10 cellular contexts compared by ENCODE assay signal in genomic region chr1:1846386-1846918, GRCh38. TPM values are rescaled to one million over a fixed set of nuclear protein-coding genes. Genes with fewer than 3 reads are reported as not detected.
DNase-seq lines count a peak whose midpoint lies in the region; ATAC-seq and TF ChIP-seq lines count a peak whose summit lies in the region.
"Had no signal": no experiment of that assay in that cellular context is flagged by ENCODE, and none has a peak within 500 bp of the region (broad histone marks: within the 10 kb centered on the region; RNA-seq: fewer than 3 reads in every experiment).

No MANE protein-coding gene starts in this region.

- no peak overlapping the region for H3K4me3 ChIP-seq in osteoblast (ENCODE audit: insufficient read depth, low read length)
- no peak overlapping the region for H3K4me3 ChIP-seq in tibial nerve
- H3K4me3 ChIP-seq: HAP-1 had no signal

- peaks cover 97% of the 10 kb centered on the region for H3K79me2 ChIP-seq in osteoblast (ENCODE audit: insufficient read depth, low read length)

- no peak overlapping the region for H3K4me3 Mint-ChIP-seq in stimulated activated naive CD8-positive, alpha-beta T cell treated with anti-CD3 and anti-CD28 coated beads, Interleukin-15, Interleukin-2, amounts not matched to agents 100 ng/mL and 50 ng/mL, for 24 hours
- H3K4me3 Mint-ChIP-seq in dendritic cell treated with granulocyte-macrophage colony-stimulating factor and Interleukin-4, amounts not matched to agents 40 ng/mL and 50 ng/mL, for 4 days: no peak overlapping the region

- intact Hi-C loops in dendritic cell treated with granulocyte-macrophage colony-stimulating factor and Interleukin-4, amounts not matched to agents 40 ng/mL and 50 ng/mL, for 4 days (cut with micrococcal nuclease): loop anchor here (10.0 kb wide), 1 partner anchor 52 kb away; no protein-coding TSS in a partner anchor

- WGBS in tibial nerve, 2 donors: 90% methylated on average over 5 of the region's 5 CpGs

- peaks cover 10% of the 10 kb centered on the region for H3K36me3 ChIP-seq in osteoblast (ENCODE audit: insufficient read depth, low read length)
- peaks cover 0 to 8% (median 0%) of the 10 kb centered on the region in 3 donors for H3K36me3 ChIP-seq in tibial nerve

- H3K4me1 ChIP-seq in osteoblast (ENCODE audit: insufficient read depth, low read length): peaks cover 10% of the 10 kb centered on the region
- H3K4me1 ChIP-seq in tibial nerve: peaks cover 0 to 76% (median 21%) of the 10 kb centered on the region in 4 donors

- H3K27ac ChIP-seq in osteoblast (ENCODE audit: low read depth, low read length) (peak overlapping the region; percentile 36), tibial nerve (peak overlapping the region in 1 of 4 donors; percentile 45)

- no peak for TF ChIP-seq POLR2A in tibial nerve (IDR thresholded peaks at IDR 0.05)

- TF ChIP-seq EP300 in tibial nerve (IDR thresholded peaks at IDR 0.05): no peak

- no peak overlapping the region for H2AFZ ChIP-seq in osteoblast (ENCODE audit: low read length)

- H3K4me1 Mint-ChIP-seq in stimulated activated naive CD8-positive, alpha-beta T cell treated with anti-CD3 and anti-CD28 coated beads, Interleukin-15, Interleukin-2, amounts not matched to agents 100 ng/mL and 50 ng/mL, for 24 hours (ENCODE audit: low read depth): peaks cover 60% of the 10 kb centered on the region
- peaks cover 86% of the 10 kb centered on the region for H3K4me1 Mint-ChIP-seq in dendritic cell treated with granulocyte-macrophage colony-stimulating factor and Interleukin-4, amounts not matched to agents 40 ng/mL and 50 ng/mL, for 4 days (ENCODE audit: low read depth)

- H3K27me3 ChIP-seq in osteoblast (ENCODE audit: insufficient read depth, low read length): no peaks in the 10 kb centered on the region
- H3K27me3 ChIP-seq in tibial nerve: no peaks in the 10 kb centered on the region

- H3K4me2 ChIP-seq in osteoblast (ENCODE audit: insufficient read depth, low read length): no peak overlapping the region

- no peaks in the 10 kb centered on the region for H3K9me3 ChIP-seq in osteoblast (ENCODE audit: low read depth, low read length)
- H3K9me3 ChIP-seq in tibial nerve: no peaks in the 10 kb centered on the region
- H3K9me3 ChIP-seq: HAP-1 had no signal

- peaks cover 63% of the 10 kb centered on the region for H4K20me1 ChIP-seq in osteoblast (ENCODE audit: insufficient read depth, low read length)

- no peaks in the 10 kb centered on the region for H3K27me3 Mint-ChIP-seq in stimulated activated naive CD8-positive, alpha-beta T cell treated with anti-CD3 and anti-CD28 coated beads, Interleukin-15, Interleukin-2, amounts not matched to agents 100 ng/mL and 50 ng/mL, for 24 hours
- H3K27me3 Mint-ChIP-seq in dendritic cell treated with granulocyte-macrophage colony-stimulating factor and Interleukin-4, amounts not matched to agents 40 ng/mL and 50 ng/mL, for 4 days: no peaks in the 10 kb centered on the region

- H3K9me3 Mint-ChIP-seq in stimulated activated naive CD8-positive, alpha-beta T cell treated with anti-CD3 and anti-CD28 coated beads, Interleukin-15, Interleukin-2, amounts not matched to agents 100 ng/mL and 50 ng/mL, for 24 hours: no peaks in the 10 kb centered on the region
- no peaks in the 10 kb centered on the region for H3K9me3 Mint-ChIP-seq in dendritic cell treated with granulocyte-macrophage colony-stimulating factor and Interleukin-4, amounts not matched to agents 40 ng/mL and 50 ng/mL, for 4 days

- peak overlapping the region; percentile 59 for H3K27ac Mint-ChIP-seq in stimulated activated naive CD8-positive, alpha-beta T cell treated with anti-CD3 and anti-CD28 coated beads, Interleukin-15, Interleukin-2, amounts not matched to agents 100 ng/mL and 50 ng/mL, for 24 hours
- peak overlapping the region; percentile 75 for H3K27ac Mint-ChIP-seq in dendritic cell treated with granulocyte-macrophage colony-stimulating factor and Interleukin-4, amounts not matched to agents 40 ng/mL and 50 ng/mL, for 4 days

- no peak for DNase-seq in stimulated activated naive CD8-positive, alpha-beta T cell treated with anti-CD3 and anti-CD28 coated beads, Interleukin-15, Interleukin-2, amounts not matched to agents 100 U/mL and 50 U/mL, for 24 hours
- no peak for DNase-seq in osteoblast (ENCODE audit: insufficient read length, low spot score, missing footprints)
- DNase-seq in SHP77 (lab: John Stamatoyannopoulos, UW): no peak
- DNase-seq in tibial nerve (ENCODE audit: low spot score in 2 of 2): no peak
- no peak for DNase-seq in NCI-H1436 (lab: John Stamatoyannopoulos, UW)
- DNase-seq: NCI-H1930 had no signal

- ATAC-seq in stimulated activated naive CD8-positive, alpha-beta T cell treated with anti-CD3 and anti-CD28 coated beads, Interleukin-15, Interleukin-2, amounts not matched to agents 100 U/mL and 50 U/mL, for 24 hours: no peak
- ATAC-seq in GM19455 (IDR thresholded peaks at IDR 0.05; ENCODE audit: unreplicated experiment): no peak

- TF ChIP-seq CTCF in osteoblast (IDR thresholded peaks at IDR 0.05; ENCODE audit: extremely low read depth, low read depth, low read length): no peak
- no peak for TF ChIP-seq CTCF in tibial nerve (IDR thresholded peaks at IDR 0.05)

- peaks cover 20% of the 10 kb centered on the region for H3K36me3 Mint-ChIP-seq in stimulated activated naive CD8-positive, alpha-beta T cell treated with anti-CD3 and anti-CD28 coated beads, Interleukin-15, Interleukin-2, amounts not matched to agents 100 ng/mL and 50 ng/mL, for 24 hours (ENCODE audit: low read depth)
- peaks cover 58% of the 10 kb centered on the region for H3K36me3 Mint-ChIP-seq in dendritic cell treated with granulocyte-macrophage colony-stimulating factor and Interleukin-4, amounts not matched to agents 40 ng/mL and 50 ng/mL, for 4 days (ENCODE audit: low read depth)

RNA-seq across cellular contexts. Expression of gene GNB1, which starts 44.4 kb away (rescaled TPM):
- 84.6 and 88.7 TPM in 2 replicates for total RNA-seq in osteoblast
- total RNA-seq in tibial nerve: 100 to 1,000 TPM; 150 to 191 (median 159) TPM
